Comparison of ENCODE assay signal across 27 cellular contexts in genomic region chr6:153392156-153392555, GRCh38.
A peak's percentile ranks its signal among the peaks of the same experiment; 100 is the strongest.
DNase-seq lines count a peak whose midpoint lies in the region; ATAC-seq, FAIRE-seq and TF ChIP-seq lines count a peak whose summit lies in the region.
"Had no signal": no experiment of that assay in that cellular context is flagged by ENCODE, and none has a peak within 500 bp of the region (broad histone marks: within the 10 kb centered on the region; RNA-seq: fewer than 3 reads in every experiment).

No MANE protein-coding gene starts in this region.

- H3K4me1 Mint-ChIP-seq in astrocyte (ENCODE audit: low read depth, unreplicated experiment), result peaks cover 6% of the 10 kb centered on the region
- H3K4me1 Mint-ChIP-seq: CD8-positive, alpha-beta memory T cell; immature natural killer cell; naive B cell had no signal

- FAIRE-seq in astrocyte (lab: Jason Lieb, UNC), result no peak
- FAIRE-seq: GM18507, pancreas had no signal

- no peaks in the 10 kb centered on the region for H3K36me3 Mint-ChIP-seq in astrocyte (ENCODE audit: low read depth, unreplicated experiment)
- H3K36me3 Mint-ChIP-seq: activated CD4-positive, alpha-beta memory T cell treated with anti-CD3 and anti-CD28 coated beads for 36 hours; CD8-positive, alpha-beta memory T cell; immature natural killer cell; naive B cell had no signal

- H3K27me3 Mint-ChIP-seq in astrocyte (ENCODE audit: low read depth, unreplicated experiment), result no peaks in the 10 kb centered on the region
- H3K27me3 Mint-ChIP-seq: activated CD4-positive, alpha-beta memory T cell treated with anti-CD3 and anti-CD28 coated beads for 36 hours; CD8-positive, alpha-beta memory T cell; naive B cell; stimulated activated naive CD8-positive, alpha-beta T cell treated with anti-CD3 and anti-CD28 coated beads, Interleukin-15, Interleukin-2, amounts not matched to agents 100 ng/mL and 50 ng/mL, for 24 hours had no signal

- no peak overlapping the region for H3K27ac ChIP-seq in astrocyte (ENCODE audit: low read depth, low read length)
- H3K27ac ChIP-seq: pancreas, sigmoid colon, tibial nerve, WERI-Rb-1 had no signal

- no peaks in the 10 kb centered on the region for H3K27me3 ChIP-seq in astrocyte (ENCODE audit: insufficient read depth, low read length)
- H3K27me3 ChIP-seq: pancreas, sigmoid colon, tibial nerve had no signal

- ATAC-seq in HG03039 (IDR thresholded peaks at IDR 0.05; ENCODE audit: unreplicated experiment), result no peak
- ATAC-seq: pancreas had no signal

- peak overlapping the region; percentile 22 for H3K4me2 ChIP-seq in astrocyte (ENCODE audit: low read length)

- H3K4me3 Mint-ChIP-seq in astrocyte (ENCODE audit: unreplicated experiment), result no peak overlapping the region
- H3K4me3 Mint-ChIP-seq: activated CD4-positive, alpha-beta memory T cell treated with anti-CD3 and anti-CD28 coated beads for 36 hours; CD8-positive, alpha-beta memory T cell; immature natural killer cell; naive B cell; stimulated activated naive CD8-positive, alpha-beta T cell treated with anti-CD3 and anti-CD28 coated beads, Interleukin-15, Interleukin-2, amounts not matched to agents 100 ng/mL and 50 ng/mL, for 24 hours had no signal

- peaks cover 2% of the 10 kb centered on the region for H3K9me3 Mint-ChIP-seq in astrocyte (ENCODE audit: unreplicated experiment)

- peak overlapping the region; percentile 18 for H2AFZ ChIP-seq in astrocyte (ENCODE audit: low read depth, low read length)

- no peaks in the 10 kb centered on the region for H3K79me2 ChIP-seq in astrocyte (ENCODE audit: insufficient read depth, low read length)

- H4K20me1 ChIP-seq in astrocyte (ENCODE audit: insufficient read depth, low read length), result no peaks in the 10 kb centered on the region

- H3K4me3 ChIP-seq in astrocyte (ENCODE audit: insufficient read depth, low read depth, low read length), result no peak overlapping the region
- H3K4me3 ChIP-seq: HAP-1, lung, pancreas, sigmoid colon, tibial nerve had no signal

- no peaks in the 10 kb centered on the region for H3K9me3 ChIP-seq in astrocyte (ENCODE audit: insufficient read depth, low read depth, low read length)
- H3K9me3 ChIP-seq: HAP-1, pancreas, sigmoid colon, tibial nerve had no signal

- H3K36me3 ChIP-seq in astrocyte (ENCODE audit: insufficient read depth, low read length), result no peaks in the 10 kb centered on the region
- H3K36me3 ChIP-seq: HAP-1, pancreas, sigmoid colon, tibial nerve, WERI-Rb-1 had no signal

- H3K9ac ChIP-seq in astrocyte (ENCODE audit: low read length), result no peak overlapping the region

- peak overlapping the region; percentile 53 for H3K27ac Mint-ChIP-seq in astrocyte (ENCODE audit: unreplicated experiment)
- H3K27ac Mint-ChIP-seq: activated CD4-positive, alpha-beta memory T cell treated with anti-CD3 and anti-CD28 coated beads for 36 hours; CD8-positive, alpha-beta memory T cell; immature natural killer cell; naive B cell; stimulated activated naive CD8-positive, alpha-beta T cell treated with anti-CD3 and anti-CD28 coated beads, Interleukin-15, Interleukin-2, amounts not matched to agents 100 ng/mL and 50 ng/mL, for 24 hours had no signal

- no peaks in the 10 kb centered on the region for H3K4me1 ChIP-seq in astrocyte (ENCODE audit: insufficient read depth, low read length)
- H3K4me1 ChIP-seq: HAP-1, pancreas, sigmoid colon, tibial nerve had no signal

- TF ChIP-seq CTCF in astrocyte (IDR thresholded peaks at IDR 0.05; ENCODE audit: insufficient read depth, low read depth, low read length), result no peak

- DNase-seq in Daoy (ENCODE audit: low read depth) (peak; percentile 33), LHCN-M2 (ENCODE audit: low read depth) (peak; percentile 48), astrocyte (ENCODE audit: low read depth) (no peak), kidney glomerular epithelial cell (lab: John Stamatoyannopoulos, UW) (peak; percentile 1), NCI-H146 (lab: John Stamatoyannopoulos, UW) (no peak), GF-D8 (lab: John Stamatoyannopoulos, UW) (no peak), Ammon's horn (ENCODE audit: low spot score) (no peak)
- DNase-seq: activated CD4-positive, alpha-beta memory T cell treated with anti-CD3 and anti-CD28 coated beads for 36 hours; activated naive CD4-positive, alpha-beta T cell; activated T-cell treated with anti-CD3 and anti-CD28 coated beads for 4 hours; anterior cingulate cortex; CD8-positive, alpha-beta memory T cell; immature natural killer cell; naive B cell; NCI-H1694 treated with DMSO at 0.1 percent for 48 hours; NCI-H2227 treated with DMSO at 0.1 percent for 48 hours; pancreas; sigmoid colon; stimulated activated CD4-positive, alpha-beta T cell treated with anti-CD3 and anti-CD28 coated beads, Interleukin-1b, Interleukin-23, amount 100 ng/mL, for 48 hours; T-helper 1 cell; WERI-Rb-1 had no signal

Comparison
In these comparisons a context has a peak if more than half of its experiments do, and no peak if none do; other contexts are left out.
1. DNase-seq: peak in Daoy (single experiment), LHCN-M2 (single experiment) and kidney glomerular epithelial cell (single experiment); none in astrocyte (single experiment), NCI-H146 (single experiment), GF-D8 (single experiment) and Ammon's horn (single experiment).